Comparison of ENCODE assay signal across 18 cellular contexts in genomic region chr5:66477591-66477990, GRCh38.
"Had no signal": no experiment of that assay in that cellular context is flagged by ENCODE, and none has a peak within 500 bp of the region (broad histone marks: within the 10 kb centered on the region; RNA-seq: fewer than 3 reads in every experiment).

No MANE protein-coding gene starts in this region.

- H3K4me1 ChIP-seq: esophagus squamous epithelium, foreskin keratinocyte, left lung, psoas muscle, sigmoid colon, suprapubic skin, thyroid gland had no signal

- H3K27me3 ChIP-seq: esophagus squamous epithelium, left lung, sigmoid colon, suprapubic skin, thyroid gland had no signal

- H3K4me3 ChIP-seq: esophagus squamous epithelium, left lung, lung, psoas muscle, sigmoid colon, skin epidermis, suprapubic skin, thyroid gland had no signal

- H3K9me3 ChIP-seq: psoas muscle, sigmoid colon, suprapubic skin, thyroid gland had no signal

- ATAC-seq: effector memory CD8-positive, alpha-beta T cell; foreskin keratinocyte; left lung; naive thymus-derived CD4-positive, alpha-beta T cell had no signal

- DNase-seq: cerebellar nuclear complex; effector memory CD8-positive, alpha-beta T cell; esophagus squamous epithelium; foreskin keratinocyte; islet precursor cell; left lung; mesenchymal stem cell; naive thymus-derived CD4-positive, alpha-beta T cell; nephron progenitor cell; psoas muscle; retina; sigmoid colon; stimulated activated CD4-positive, alpha-beta T cell treated with anti-CD3 and anti-CD28 coated beads, Interleukin-12 subunit alpha, Interleukin-12 subunit beta, amount 100 ng/mL, for 4 hours; stimulated activated naive CD4-positive, alpha-beta T cell treated with Interleukin-2 at 50 U/mL for 16 hours; thyroid gland had no signal

- H3K36me3 ChIP-seq: esophagus squamous epithelium, left lung, sigmoid colon, suprapubic skin, thyroid gland had no signal

- H3K27ac ChIP-seq: esophagus squamous epithelium, foreskin keratinocyte, left lung, psoas muscle, sigmoid colon, skin epidermis, suprapubic skin, thyroid gland had no signal
